Comparison of ENCODE assay signal across 29 cellular contexts in genomic region chr12:122811777-122812176, GRCh38.
"Had no signal": no experiment of that assay in that cellular context is flagged by ENCODE, and none has a peak within 500 bp of the region (broad histone marks: within the 10 kb centered on the region; RNA-seq: fewer than 3 reads in every experiment).

No MANE protein-coding gene starts in this region.

- H3K9ac ChIP-seq: parathyroid adenoma had no signal

- H3K4me1 Mint-ChIP-seq: endodermal cell, immature natural killer cell, nephron had no signal

- DNase-seq: effector CD4-positive, alpha-beta T cell; endodermal cell; erythroblast; heart right ventricle; immature natural killer cell; left colon; left ventricle myocardium superior; mesenchymal stem cell; midbrain; occipital lobe; retina; right lobe of liver; spleen; stimulated activated CD4-positive, alpha-beta T cell treated with anti-CD3 and anti-CD28 coated beads, Interleukin-15, amount 100 ng/mL, for 24 hours; stimulated activated CD4-positive, alpha-beta T cell treated with anti-CD3 and anti-CD28 coated beads, Interleukin-1b, Interleukin-23, amount 100 ng/mL, for 48 hours; stimulated activated CD4-positive, alpha-beta T cell treated with anti-CD3 and anti-CD28 coated beads, Interleukin-4, amount 100 ng/mL, for 24 hours; stimulated activated naive CD4-positive, alpha-beta T cell; stomach; substantia nigra; trophoblast cell had no signal

- H3K27me3 ChIP-seq: heart right ventricle, right lobe of liver, spleen, stomach had no signal

- H3K27ac ChIP-seq: coronary artery, heart right ventricle, parathyroid adenoma, prostate gland, right lobe of liver, spleen, stomach, thoracic aorta had no signal

- H2AFZ ChIP-seq: parathyroid adenoma had no signal

- H3K4me3 Mint-ChIP-seq: endodermal cell, immature natural killer cell, nephron had no signal

- H3K4me3 ChIP-seq: coronary artery, heart right ventricle, lung, prostate gland, right lobe of liver, spleen, stomach, thoracic aorta had no signal

- FAIRE-seq: endothelial cell of umbilical vein, frontal cortex, keratinocyte had no signal

- H3K27ac Mint-ChIP-seq: endodermal cell, immature natural killer cell had no signal

- H3K4me1 ChIP-seq: heart right ventricle, parathyroid adenoma, prostate gland, right lobe of liver had no signal

- ATAC-seq: heart right ventricle, left colon, left ventricle myocardium superior, right lobe of liver had no signal

- H3K79me2 ChIP-seq: parathyroid adenoma had no signal

- H3K9me3 Mint-ChIP-seq: endodermal cell, immature natural killer cell, nephron had no signal
